14 cellular contexts compared by ENCODE assay signal in the genomic region with DNA sequence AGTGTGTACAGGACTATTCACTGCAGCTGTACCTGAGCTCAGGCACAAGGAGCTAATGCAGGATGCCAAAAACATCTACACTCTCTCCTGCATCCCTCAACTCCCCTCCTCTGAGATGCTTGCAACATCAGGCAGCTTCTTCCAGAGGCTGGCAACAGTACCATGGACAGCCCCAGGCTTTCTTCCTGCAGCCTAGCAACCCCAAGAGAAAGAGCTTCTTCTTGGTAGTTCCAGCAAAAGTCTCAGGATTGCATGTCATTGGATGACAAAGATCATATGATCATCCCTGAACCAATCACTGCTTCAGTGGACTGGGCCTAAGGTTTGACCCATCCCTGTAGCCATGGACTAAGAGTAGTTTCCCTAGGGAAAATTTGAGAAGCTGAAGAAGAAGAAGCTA. TPM values are rescaled to one million over a fixed set of nuclear protein-coding genes. Genes with fewer than 3 reads are reported as not detected.
DNase-seq lines count a peak whose midpoint lies in the region; ATAC-seq, FAIRE-seq and TF ChIP-seq lines count a peak whose summit lies in the region.
"Had no signal": no experiment of that assay in that cellular context is flagged by ENCODE, and none has a peak within 500 bp of the region (broad histone marks: within the 10 kb centered on the region; RNA-seq: fewer than 3 reads in every experiment).

No MANE protein-coding gene starts in this region.

- BruUV-seq in K562 (replicated peaks; lab: Mats Ljungman, UMichigan) = no TSS peak

- peak; percentile 24 for DNase-seq in DND-41
- DNase-seq in LHCN-M2 (ENCODE audit: low read depth) = peak; percentile 25
- peak in 3 of 4 experiments; percentile 6 to 29 (median 26) for DNase-seq in K562 (ENCODE audit: extremely low read depth in 1 of 4, low spot score in 3 of 4)
- DNase-seq in islet precursor cell = peak; percentile 68
- DNase-seq in NCI-H2227 treated with DMSO at 0.1 percent for 48 hours (lab: John Stamatoyannopoulos, UW) = no peak
- DNase-seq in spleen = no peak
- DNase-seq in D721Med (ENCODE audit: insufficient read length, low spot score) = no peak
- DNase-seq: activated CD4-positive, alpha-beta T cell treated with anti-CD3 and anti-CD28 coated beads, Interleukin-2, amount 50 U/mL, for 1 hour; CD4-positive, CD25-positive, alpha-beta regulatory T cell; immature natural killer cell; natural killer cell; NCI-H2171; T-helper 17 cell had no signal

- H4K20me1 ChIP-seq in DND-41 (ENCODE audit: insufficient read depth, low read length) (peaks cover 3% of the 10 kb centered on the region; the same call in 1 of the 2 replicates), K562 (replicated peaks; ENCODE audit: control insufficient read depth, insufficient read depth, low read length) (no peaks in the 10 kb centered on the region)

- no peak for TF ChIP-seq RAD21 in K562 (CRISPR knock-in tag; conservative IDR thresholded peaks at IDR 0.05 in 1 of 2, IDR thresholded peaks at IDR 0.05 in 1 of 2)

- intact Hi-C loops in K562 (cut with micrococcal nuclease) (loop anchor here (2.0 kb wide), 1 partner anchor 54 kb away; no protein-coding TSS in a partner anchor), spleen (cut with DNase I; ENCODE audit: low total_unique reads) (no loop called here)

- no peaks in the 10 kb centered on the region for H3K4me1 ChIP-seq in DND-41 (ENCODE audit: insufficient read depth, low read length)
- H3K4me1 ChIP-seq in K562 (replicated peaks in 1 of 2; ENCODE audit: control insufficient read depth in 2 of 2, insufficient read depth in 2 of 2, low read length in 2 of 2) = no peaks in the 10 kb centered on the region
- no peaks in the 10 kb centered on the region for H3K4me1 ChIP-seq in spleen

- no peaks in the 10 kb centered on the region for H3K9me1 ChIP-seq in K562 (ENCODE audit: control insufficient read depth, insufficient read depth, low read length)

- H3K4me3 ChIP-seq in DND-41 (ENCODE audit: low read depth in 1 of 2, low read length in 2 of 2) (no peak overlapping the region), K562 (no peak overlapping the region), spleen (no peak overlapping the region)

- FAIRE-seq in K562 (lab: Jason Lieb, UNC) (peak; percentile 26), D721Med (lab: Jason Lieb, UNC) (no peak)

- no peak overlapping the region for H3K27ac ChIP-seq in DND-41 (ENCODE audit: low read length)
- no peak overlapping the region for H3K27ac ChIP-seq in K562 (ENCODE audit: extremely low read depth, low read depth, low read length)
- no peak overlapping the region for H3K27ac ChIP-seq in spleen

- H3K9me3 ChIP-seq in DND-41 (ENCODE audit: insufficient read depth, low read length, severe bottlenecking) (no peaks in the 10 kb centered on the region), K562 (replicated peaks; ENCODE audit: control insufficient read depth, insufficient read depth, low read depth, low read length) (no peaks in the 10 kb centered on the region), spleen (no peaks in the 10 kb centered on the region)

- H3K79me2 ChIP-seq in DND-41 (ENCODE audit: insufficient read depth, low read length) = no peaks in the 10 kb centered on the region
- H3K79me2 ChIP-seq in K562 (ENCODE audit: control insufficient read depth, insufficient read depth, low read length) = no peaks in the 10 kb centered on the region

- ATAC-seq in DND-41 (ENCODE audit: insufficient read depth, low read depth) = no peak
- no peak; the same call in 2 of the 3 replicates for ATAC-seq in K562
- ATAC-seq in GM19023 (IDR thresholded peaks at IDR 0.05; ENCODE audit: unreplicated experiment) = no peak
- ATAC-seq: natural killer cell, T-helper 17 cell had no signal

- H3K9ac ChIP-seq in DND-41 (ENCODE audit: low read depth, low read length) = no peak overlapping the region
- no peak overlapping the region for H3K9ac ChIP-seq in K562 (ENCODE audit: insufficient read depth in 1 of 2, low read depth in 2 of 2, low read length in 2 of 2)

- H3K36me3 ChIP-seq in DND-41 (ENCODE audit: insufficient read depth, low read length) = no peaks in the 10 kb centered on the region
- no peaks in the 10 kb centered on the region for H3K36me3 ChIP-seq in K562 (ENCODE audit: control insufficient read depth, insufficient read depth, low read length)
- H3K36me3 ChIP-seq in spleen = no peaks in the 10 kb centered on the region

- in situ Hi-C loops in K562 (cut with MboI) = no loop called here

- TF ChIP-seq POLR2A in K562 (conservative IDR thresholded peaks at IDR 0.05) (no peak), spleen (IDR thresholded peaks at IDR 0.05) (no peak)

- H3K4me2 ChIP-seq in DND-41 (ENCODE audit: insufficient read depth, low read length) (no peak overlapping the region), K562 (ENCODE audit: insufficient read depth, low read length) (no peak overlapping the region)

- CTCF ChIA-PET in K562 (lab: Yijun Ruan, JAX; ENCODE audit: low intra/inter-chr PET ratio) = no interaction called here

- H3K27me3 ChIP-seq in DND-41 (ENCODE audit: insufficient read depth, low read length, poor library complexity) (no peaks in the 10 kb centered on the region), K562 (ENCODE audit: control insufficient read depth in 2 of 2, insufficient read depth in 2 of 2, low read length in 2 of 2) (peaks cover 8 to 23% of the 10 kb centered on the region in 2 experiments; a peak in 2 of 5 replicates), spleen (replicated peaks in 1 of 7) (peaks cover 0 to 36% (median 8%) of the 10 kb centered on the region in 7 donors)

- H2AFZ ChIP-seq in DND-41 (ENCODE audit: low read depth, low read length) (no peak overlapping the region), K562 (ENCODE audit: low read depth, low read length) (no peak overlapping the region)

- TF ChIP-seq CTCF in DND-41 (IDR thresholded peaks at IDR 0.05; ENCODE audit: borderline replicate concordance, extremely low read depth, low read length, poor library complexity, severe bottlenecking) (no peak), K562 (IDR thresholded peaks at IDR 0.05 in 2 of 3, conservative IDR thresholded peaks at IDR 0.05 in 1 of 3; ENCODE audit: insufficient read depth in 2 of 3, low read depth in 1 of 3, low read length in 3 of 3) (no peak), spleen (IDR thresholded peaks at IDR 0.05 in 8 of 11, conservative IDR thresholded peaks at IDR 0.05 in 3 of 11) (no peak), D721Med (IDR thresholded peaks at IDR 0.05; ENCODE audit: insufficient read depth, missing control alignments) (no peak)

- POLR2A ChIA-PET in K562 (lab: Yijun Ruan, JAX) = no interaction called here

- TF ChIP-seq EP300 in K562 (IDR thresholded peaks at IDR 0.05; ENCODE audit: low read length) = no peak

TF ChIP-seq in K562, 482 proteins besides CTCF, POLR2A, EP300 and RAD21 (continues in another document):
- no peak for TF ChIP-seq MAZ (CRISPR knock-in tag; conservative IDR thresholded peaks at IDR 0.05 in 1 of 2, IDR thresholded peaks at IDR 0.05 in 1 of 2)
- TF ChIP-seq KDM2B (CRISPR knock-in tag; IDR thresholded peaks at IDR 0.05) = no peak
- peak; percentile 81 for TF ChIP-seq EHMT2 (IDR thresholded peaks at IDR 0.05)
- TF ChIP-seq HDAC3 (IDR thresholded peaks at IDR 0.05; ENCODE audit: borderline replicate concordance, partially characterized antibody) = no peak
- TF ChIP-seq SIN3A (IDR thresholded peaks at IDR 0.05; ENCODE audit: borderline replicate concordance in 2 of 2, control insufficient read depth in 1 of 2, low read depth in 2 of 2, low read length in 2 of 2) = no peak
- no peak for TF ChIP-seq KDM4B (IDR thresholded peaks at IDR 0.05; ENCODE audit: borderline replicate concordance in 2 of 2, low read depth in 1 of 2)
- TF ChIP-seq RHOXF2B (CRISPR knock-in tag; conservative IDR thresholded peaks at IDR 0.05) = no peak
- no peak for TF ChIP-seq ARHGAP35 (IDR thresholded peaks at IDR 0.05; ENCODE audit: partially characterized antibody)
- TF ChIP-seq MYBL2 (IDR thresholded peaks at IDR 0.05; ENCODE audit: low read depth) = no peak
- TF ChIP-seq MYBL2 (CRISPR knock-in tag; IDR thresholded peaks at IDR 0.05; ENCODE audit: borderline replicate concordance) = no peak
- TF ChIP-seq ZNF57 (CRISPR knock-in tag; IDR thresholded peaks at IDR 0.05) = no peak
- no peak for TF ChIP-seq POLR2H (tag; IDR thresholded peaks at IDR 0.05; ENCODE audit: low read depth)
- TF ChIP-seq ZNF76 (CRISPR knock-in tag; IDR thresholded peaks at IDR 0.05; ENCODE audit: borderline replicate concordance) = no peak
- peak; percentile 73 for TF ChIP-seq MIER1 (IDR thresholded peaks at IDR 0.05; ENCODE audit: low read depth)
- TF ChIP-seq ZNF707 (CRISPR knock-in tag; conservative IDR thresholded peaks at IDR 0.05) = no peak
- no peak for TF ChIP-seq DIDO1 (tag; IDR thresholded peaks at IDR 0.05; ENCODE audit: low read depth)

RNA-seq across cellular contexts. Expression of a gene that starts 46.7 kb away (rescaled TPM):
- total RNA-seq in LHCN-M2 (2014; rRNA removed) = 31.2 and 34.0 TPM in 2 replicates
- 23.8 TPM for polyA plus RNA-seq in LHCN-M2 (2012)
- total RNA-seq in K562 (2011; cell fraction: chromatin; rRNA removed; ENCODE audit: low replicate concordance) = 1.1 and 1.2 TPM in 2 replicates
- 0.17 and 1.2 TPM in 2 replicates for total RNA-seq in K562 (2011; cell fraction: nucleolus; rRNA removed)
- total RNA-seq in K562 (2011; cell fraction: nucleoplasm; rRNA removed) = 0.81 and 2.7 TPM in 2 replicates
- total RNA-seq in K562 (2014; rRNA removed) = 0.09 and 0.24 TPM in 2 replicates
- 0.15 and 0.22 TPM in 2 replicates for total RNA-seq in K562 (2014; rRNA removed; fragmentation: Illumina TruSeq; extraction: Trizol)
- 0.15 and 0.25 TPM in 2 replicates for total RNA-seq in K562 (2015; rRNA removed; fragmentation: Illumina TruSeq; extraction: Trizol)
- total RNA-seq in K562 (2021) = 1.4 and 2.1 TPM in 2 replicates
- polyA plus RNA-seq in K562 (2011; rRNA removed) = 0.27 and 0.47 TPM in 2 replicates
- 0.27 and 0.28 TPM in 2 replicates for polyA plus RNA-seq in K562 (2011; cell fraction: cytosol; rRNA removed)
- 0.32 and 0.84 TPM in 2 replicates for polyA plus RNA-seq in K562 (2011; cell fraction: nucleus; rRNA removed)
- polyA plus RNA-seq in K562 (2012) = 1.7 and 2.2 TPM in 2 replicates
- 0.74 and 1.1 TPM in 2 replicates for polyA plus RNA-seq in K562 (2014; fragmentation: Illumina TruSeq; extraction: Trizol)
- under 1 TPM; 0.20 to 0.34 TPM for polyA plus RNA-seq in K562 (2014; fragmentation: Nextera tagmentation; extraction: Ambion mirVana)
- polyA plus RNA-seq in K562 (2014; rRNA removed) = 0.45 and 0.52 TPM in 2 replicates
- polyA minus RNA-seq in K562 (2011; rRNA and poly(A)+ RNA removed) = 0.24 and 0.32 TPM in 2 replicates
- polyA minus RNA-seq in K562 (2011; cell fraction: cytosol; rRNA and poly(A)+ RNA removed) = 0.38 and 0.55 TPM in 2 replicates
- 0.11 and 0.27 TPM in 2 replicates for polyA minus RNA-seq in K562 (2011; cell fraction: nucleus; rRNA and poly(A)+ RNA removed)
- 10 to 100 TPM in 5 of 7 donors, 1 to 10 TPM in 2; 6.7 to 17.2 (median 11.1) TPM for total RNA-seq in spleen
- polyA plus RNA-seq in spleen = 1 to 10 TPM; 3.6 to 4.9 (median 4.5) TPM

Comparison
In these comparisons a context has a peak if more than half of its experiments do, and no peak if none do; other contexts are left out.
1. DNase-seq: peak in DND-41 (single experiment), LHCN-M2 (single experiment), K562 (3 of 4) and islet precursor cell (single experiment); none in NCI-H2227 treated with DMSO at 0.1 percent for 48 hours (single experiment), spleen (single experiment) and D721Med (single experiment).